1 cellular context compared by ENCODE assay signal in genomic region chr22:38107692-38108515, GRCh38.
A peak's percentile ranks its signal among the peaks of the same experiment; 100 is the strongest.
TF ChIP-seq lines count a peak whose summit lies in the region.

No MANE protein-coding gene starts in this region.

TF ChIP-seq in HepG2, 621 proteins besides CTCF, POLR2A, EP300 and RAD21 (continued from another document and continues in another):
- TF ChIP-seq ZNF616 (CRISPR knock-in tag; IDR thresholded peaks at IDR 0.05; ENCODE audit: low read depth) (no peak), ZNF563 (CRISPR knock-in tag; IDR thresholded peaks at IDR 0.05) (0 out of 2 replicates have a peak, but pooled peaks have one; percentile 32), MEIS1 (CRISPR knock-in tag; IDR thresholded peaks at IDR 0.05; ENCODE audit: borderline replicate concordance) (no peak), ZNF350 (CRISPR knock-in tag; IDR thresholded peaks at IDR 0.05; ENCODE audit: borderline replicate concordance, low read depth) (no peak; the same call in 1 of the 2 replicates), GRHL1 (CRISPR knock-in tag; conservative IDR thresholded peaks at IDR 0.05) (no peak), ZNF136 (CRISPR knock-in tag; IDR thresholded peaks at IDR 0.05; ENCODE audit: low read depth) (no peak), ZSCAN29 (CRISPR knock-in tag; conservative IDR thresholded peaks at IDR 0.05) (no peak), RERE (CRISPR knock-in tag; IDR thresholded peaks at IDR 0.05; ENCODE audit: low read depth) (0 out of 2 replicates have a peak, but pooled peaks have one; percentile 22), AFF4 (CRISPR knock-in tag; IDR thresholded peaks at IDR 0.05) (no peak), CREBL2 (CRISPR knock-in tag; IDR thresholded peaks at IDR 0.05; ENCODE audit: borderline replicate concordance) (no peak), ZNF367 (CRISPR knock-in tag; IDR thresholded peaks at IDR 0.05; ENCODE audit: borderline replicate concordance) (no peak), ZNF33B (CRISPR knock-in tag; IDR thresholded peaks at IDR 0.05) (no peak), MXD4 (CRISPR knock-in tag; IDR thresholded peaks at IDR 0.05) (peak; percentile 69), REST (IDR thresholded peaks at IDR 0.05; ENCODE audit: borderline replicate concordance in 1 of 2, low read depth in 1 of 2, low read length in 2 of 2) (no peak), GTF2F1 (IDR thresholded peaks at IDR 0.05; ENCODE audit: low read length) (no peak), SATB2 (CRISPR knock-in tag; IDR thresholded peaks at IDR 0.05) (no peak), MNT (IDR thresholded peaks at IDR 0.05) (peak; percentile 33; the same call in 1 of the 2 replicates), PAX8 (CRISPR knock-in tag; IDR thresholded peaks at IDR 0.05; ENCODE audit: borderline replicate concordance) (no peak), ZBTB21 (CRISPR knock-in tag; IDR thresholded peaks at IDR 0.05) (0 out of 2 replicates have a peak, but pooled peaks have one; percentile 10), ZNF761 (CRISPR knock-in tag; conservative IDR thresholded peaks at IDR 0.05) (peak; percentile 47; the same call in 1 of the 2 replicates), E2F2 (CRISPR knock-in tag; IDR thresholded peaks at IDR 0.05; ENCODE audit: borderline replicate concordance) (no peak), HNF4G (IDR thresholded peaks at IDR 0.05; ENCODE audit: borderline replicate concordance, low read depth, low read length) (peak; percentile 87), HNF4G (CRISPR knock-in tag; IDR thresholded peaks at IDR 0.05; ENCODE audit: borderline replicate concordance, low read depth) (peak; percentile 83; the same call in 1 of the 2 replicates), HDAC2 (CRISPR knock-in tag; IDR thresholded peaks at IDR 0.05) (peak; percentile 71), SAP130 (CRISPR knock-in tag; IDR thresholded peaks at IDR 0.05; ENCODE audit: low read depth) (peak; percentile 92), ZNF543 (CRISPR knock-in tag; IDR thresholded peaks at IDR 0.05) (no peak), DBP (CRISPR knock-in tag; IDR thresholded peaks at IDR 0.05; ENCODE audit: not compliant biosample characterization) (no peak), ZNF891 (CRISPR knock-in tag; IDR thresholded peaks at IDR 0.05) (no peak), ZNF772 (CRISPR knock-in tag; IDR thresholded peaks at IDR 0.05) (0 out of 2 replicates have a peak, but pooled peaks have one; percentile 46), RFXAP (CRISPR knock-in tag; IDR thresholded peaks at IDR 0.05; ENCODE audit: borderline replicate concordance) (no peak), ELF1 (CRISPR knock-in tag; IDR thresholded peaks at IDR 0.05) (peak; percentile 71), ATM (IDR thresholded peaks at IDR 0.05; ENCODE audit: borderline replicate concordance) (no peak), MTA3 (CRISPR knock-in tag; IDR thresholded peaks at IDR 0.05) (no peak), ZBTB20 (CRISPR knock-in tag; IDR thresholded peaks at IDR 0.05; ENCODE audit: borderline replicate concordance, low read depth) (no peak; the same call in 1 of the 2 replicates), ZNF550 (CRISPR knock-in tag; IDR thresholded peaks at IDR 0.05; ENCODE audit: borderline replicate concordance) (no peak), NFKBIZ (CRISPR knock-in tag; IDR thresholded peaks at IDR 0.05) (0 out of 2 replicates have a peak, but pooled peaks have one; percentile 51), RARA (CRISPR knock-in tag; IDR thresholded peaks at IDR 0.05) (peak; percentile 78), CREB1 (IDR thresholded peaks at IDR 0.05) (no peak), CREB1 (CRISPR knock-in tag; IDR thresholded peaks at IDR 0.05) (no peak), ARID3A (IDR thresholded peaks at IDR 0.05; ENCODE audit: low read depth, low read length) (no peak)
